In genomic region chr10:102475451-102476040, GRCh38 we compare ENCODE assay signal across 31 cellular contexts. TPM values are rescaled to one million over a fixed set of nuclear protein-coding genes. Genes with fewer than 3 reads are reported as not detected.
A peak's percentile ranks its signal among the peaks of the same experiment; 100 is the strongest.
DNase-seq lines count a peak whose midpoint lies in the region; ATAC-seq, FAIRE-seq and TF ChIP-seq lines count a peak whose summit lies in the region.
"Had no signal": no experiment of that assay in that cellular context is flagged by ENCODE, and none has a peak within 500 bp of the region (broad histone marks: within the 10 kb centered on the region; RNA-seq: fewer than 3 reads in every experiment).

No MANE protein-coding gene starts in this region.

- H3K36me3 Mint-ChIP-seq in activated T-cell treated with anti-CD3 and anti-CD28 coated beads, Interleukin-2, amount 50 U/mL, for 24 hours (ENCODE audit: low read depth): peaks cover 70% of the 10 kb centered on the region
- H3K36me3 Mint-ChIP-seq in neural crest cell (ENCODE audit: low read depth): peaks cover 4% of the 10 kb centered on the region

- no peaks in the 10 kb centered on the region for H3K9me1 ChIP-seq in K562 (ENCODE audit: control insufficient read depth, insufficient read depth, low read length)

- CTCF ChIA-PET in K562 (lab: Yijun Ruan, JAX; ENCODE audit: low intra/inter-chr PET ratio): no interaction called here

- in situ Hi-C loops in K562 (cut with MboI): no loop called here

- no peak overlapping the region for H3K27ac ChIP-seq in K562 (ENCODE audit: extremely low read depth, low read depth, low read length)
- H3K27ac ChIP-seq: foreskin keratinocyte, heart right ventricle, left ventricle myocardium inferior, stomach, uterus had no signal

- peaks cover 34% of the 10 kb centered on the region for H3K4me1 Mint-ChIP-seq in activated T-cell treated with anti-CD3 and anti-CD28 coated beads, Interleukin-2, amount 50 U/mL, for 24 hours (ENCODE audit: low read depth)
- H3K4me1 Mint-ChIP-seq in neural crest cell: no peaks in the 10 kb centered on the region

- TF ChIP-seq CTCF in K562 (IDR thresholded peaks at IDR 0.05 in 2 of 3, conservative IDR thresholded peaks at IDR 0.05 in 1 of 3; ENCODE audit: insufficient read depth in 2 of 3, low read depth in 1 of 3, low read length in 3 of 3) (no peak), neural crest cell (conservative IDR thresholded peaks at IDR 0.05) (no peak)

- TF ChIP-seq EP300 in K562 (IDR thresholded peaks at IDR 0.05; ENCODE audit: low read length): no peak

- H3K27me3 Mint-ChIP-seq in activated T-cell treated with anti-CD3 and anti-CD28 coated beads, Interleukin-2, amount 50 U/mL, for 24 hours: no peaks in the 10 kb centered on the region
- H3K27me3 Mint-ChIP-seq in neural crest cell (ENCODE audit: low read depth): peaks cover 3% of the 10 kb centered on the region
- H3K27me3 Mint-ChIP-seq: activated naive CD4-positive, alpha-beta T cell treated with anti-CD3 and anti-CD28 coated beads, Interleukin-2, amount 10 ng/mL, durations not matched to agents 7 days and 5 days; progenitor cell of endocrine pancreas had no signal

- no peak for ATAC-seq in K562
- ATAC-seq: foreskin keratinocyte, GM12878, heart right ventricle, sciatic nerve had no signal

- no peak for FAIRE-seq in GM12891 (lab: Jason Lieb, UNC)
- no peak for FAIRE-seq in K562 (lab: Jason Lieb, UNC)
- FAIRE-seq: GM12878, H1, keratinocyte had no signal

- H3K27me3 ChIP-seq in K562 (ENCODE audit: control insufficient read depth in 2 of 2, insufficient read depth in 2 of 2, low read length in 2 of 2): no peaks in the 10 kb centered on the region
- H3K27me3 ChIP-seq: esophagus squamous epithelium, foreskin keratinocyte, heart right ventricle, stomach, thyroid gland, uterus had no signal

- POLR2A ChIA-PET in K562 (lab: Yijun Ruan, JAX): interaction anchor here (2.1 kb wide), 1 partner anchor 13 kb away, joined by 7 read pairs; no protein-coding TSS in a partner anchor

- no peak overlapping the region for H3K4me2 ChIP-seq in K562 (ENCODE audit: insufficient read depth, low read length)

- no peak overlapping the region for H3K4me3 Mint-ChIP-seq in activated T-cell treated with anti-CD3 and anti-CD28 coated beads, Interleukin-2, amount 50 U/mL, for 24 hours
- H3K4me3 Mint-ChIP-seq in neural crest cell: peak overlapping the region; percentile 47
- H3K4me3 Mint-ChIP-seq: activated naive CD4-positive, alpha-beta T cell treated with anti-CD3 and anti-CD28 coated beads, Interleukin-2, amount 10 ng/mL, durations not matched to agents 7 days and 5 days had no signal

- H2AFZ ChIP-seq in K562 (ENCODE audit: low read depth, low read length): no peak overlapping the region

- WGBS in K562 (ENCODE audit: insufficient coverage, low coverage, missing lambda C conversion rate): 94% methylated on average over 9 of the region's 9 CpGs

- 0 out of 4 replicates have a peak overlapping the region, but pooled peaks of 1 of the 2 experiments have one; percentile 32 for H3K9ac ChIP-seq in K562 (ENCODE audit: insufficient read depth in 1 of 2, low read depth in 2 of 2, low read length in 2 of 2)
- H3K9ac ChIP-seq: KMS-11 had no signal

- BruUV-seq in K562 (replicated peaks; lab: Mats Ljungman, UMichigan): no TSS peak

- no peaks in the 10 kb centered on the region for H3K9me3 ChIP-seq in K562 (replicated peaks; ENCODE audit: control insufficient read depth, insufficient read depth, low read depth, low read length)
- H3K9me3 ChIP-seq: esophagus squamous epithelium, heart right ventricle, left ventricle myocardium inferior, stomach, thyroid gland, uterus had no signal

- peak overlapping the region; percentile 51 for H3K27ac Mint-ChIP-seq in activated T-cell treated with anti-CD3 and anti-CD28 coated beads, Interleukin-2, amount 50 U/mL, for 24 hours
- peak overlapping the region; percentile 62 for H3K27ac Mint-ChIP-seq in neural crest cell (ENCODE audit: unreplicated experiment)
- H3K27ac Mint-ChIP-seq: activated naive CD4-positive, alpha-beta T cell treated with anti-CD3 and anti-CD28 coated beads, Interleukin-2, amount 10 ng/mL, durations not matched to agents 7 days and 5 days; progenitor cell of endocrine pancreas had no signal

- TF ChIP-seq POLR2A in GM12891 (IDR thresholded peaks at IDR 0.05; ENCODE audit: low read depth, low read length): no peak
- TF ChIP-seq POLR2A in K562 (conservative IDR thresholded peaks at IDR 0.05): no peak

- H3K4me3 ChIP-seq in K562: no peak overlapping the region
- H3K4me3 ChIP-seq: esophagus squamous epithelium, GM12878, heart right ventricle, left ventricle myocardium inferior, stomach, thyroid gland, uterus had no signal

- no peaks in the 10 kb centered on the region for H3K9me3 Mint-ChIP-seq in activated T-cell treated with anti-CD3 and anti-CD28 coated beads, Interleukin-2, amount 50 U/mL, for 24 hours
- no peaks in the 10 kb centered on the region for H3K9me3 Mint-ChIP-seq in neural crest cell
- H3K9me3 Mint-ChIP-seq: activated naive CD4-positive, alpha-beta T cell treated with anti-CD3 and anti-CD28 coated beads, Interleukin-2, amount 10 ng/mL, durations not matched to agents 7 days and 5 days had no signal

- TF ChIP-seq RAD21 in K562 (CRISPR knock-in tag; conservative IDR thresholded peaks at IDR 0.05 in 1 of 2, IDR thresholded peaks at IDR 0.05 in 1 of 2): no peak

- intact Hi-C loops in K562 (cut with micrococcal nuclease): loop anchor here (5.0 kb wide), 1 partner anchor 243 kb away; no protein-coding TSS in a partner anchor

- no peak for DNase-seq in activated T-cell treated with anti-CD3 and anti-CD28 coated beads, Interleukin-2, amount 50 U/mL, for 24 hours
- DNase-seq in activated T-cell treated with anti-CD3 and anti-CD28 coated beads, Interleukin-2, amount 50 U/mL, for 48 hours: no peak
- DNase-seq in GM12891 (ENCODE audit: insufficient read length, low spot score) (no peak), K562 (ENCODE audit: extremely low read depth in 1 of 4, low spot score in 3 of 4) (no peak), neural crest cell (ENCODE audit: low read depth, low spot score) (no peak), T1000 (lab: John Stamatoyannopoulos, UW) (no peak), NCI-H1048 (lab: John Stamatoyannopoulos, UW) (no peak)
- no peak for DNase-seq in stimulated activated CD4-positive, alpha-beta T cell treated with anti-CD3 and anti-CD28 coated beads, Interleukin-2, amount 100 ng/mL, for 48 hours
- DNase-seq: activated CD4-positive, alpha-beta T cell treated with anti-CD3 and anti-CD28 coated beads for 48 hours; activated naive CD4-positive, alpha-beta T cell treated with anti-CD3 and anti-CD28 coated beads, Interleukin-2, amount 10 ng/mL, durations not matched to agents 7 days and 5 days; dermis blood vessel endothelial cell; DMS153; esophagus squamous epithelium; foreskin keratinocyte; heart right ventricle; left ventricle myocardium inferior; NCI-H1417; NCI-H2029; NCI-H2227 treated with DMSO at 0.1 percent for 48 hours; NCI-H526 treated with DMSO at 0.1 percent for 48 hours; NK-92 treated with Interleukin-12 subunit alpha and Interleukin-12 subunit beta, amount 100 ng/mL, for 24 hours; stomach; thyroid gland; uterus had no signal

- peaks cover 4 to 9% of the 10 kb centered on the region in 2 experiments; a peak in 4 of 5 replicates for H3K4me1 ChIP-seq in K562 (replicated peaks in 1 of 2; ENCODE audit: control insufficient read depth in 2 of 2, insufficient read depth in 2 of 2, low read length in 2 of 2)
- H3K4me1 ChIP-seq: esophagus squamous epithelium, foreskin keratinocyte, uterus had no signal

- H3K36me3 ChIP-seq in K562 (ENCODE audit: control insufficient read depth, insufficient read depth, low read length): peaks cover 19% of the 10 kb centered on the region; the same call in 2 of the 3 replicates
- H3K36me3 ChIP-seq: uterus had no signal

- no peaks in the 10 kb centered on the region for H3K79me2 ChIP-seq in K562 (ENCODE audit: control insufficient read depth, insufficient read depth, low read length)

- no peaks in the 10 kb centered on the region for H4K20me1 ChIP-seq in K562 (replicated peaks; ENCODE audit: control insufficient read depth, insufficient read depth, low read length)

RNA-seq across cellular contexts. Expression of gene C10orf95, which starts 24.2 kb away (rescaled TPM):
- polyA plus RNA-seq in GM12891 (2012; ENCODE audit: low read depth, missing spikeins): 0.59 TPM
- total RNA-seq in K562 (2011; cell fraction: chromatin; rRNA removed; ENCODE audit: low replicate concordance): 0.48 and 0.93 TPM in 2 replicates
- total RNA-seq in K562 (2011; cell fraction: nucleolus; rRNA removed): 1.0 and 1.3 TPM in 2 replicates
- total RNA-seq in K562 (2011; cell fraction: nucleoplasm; rRNA removed): 1.6 and 1.9 TPM in 2 replicates
- total RNA-seq in K562 (2014; rRNA removed) (0.41 and 0.90 TPM in 2 replicates), K562 (2014; rRNA removed; fragmentation: Illumina TruSeq; extraction: Trizol) (not detected in 2 replicates), K562 (2015; rRNA removed; fragmentation: Illumina TruSeq; extraction: Trizol) (0.26 and 0.29 TPM in 2 replicates), K562 (2021) (0.38 and 0.49 TPM in 2 replicates), neural crest cell (0.21 and 0.27 TPM in 2 replicates)
- polyA plus RNA-seq in K562 (2011; rRNA removed) (0.08 and 0.24 TPM in 2 replicates), K562 (2014; fragmentation: Illumina TruSeq; extraction: Trizol) (0.18 and 0.30 TPM in 2 replicates), K562 (2014; fragmentation: Nextera tagmentation; extraction: Ambion mirVana) (under 1 TPM; 0.03 to 0.14 TPM), K562 (2014; rRNA removed) (0.16 and 0.35 TPM in 2 replicates)
- polyA plus RNA-seq in K562 (2011; cell fraction: cytosol; rRNA removed): 0.40 and 0.70 TPM in 2 replicates
- 0.63 and 0.87 TPM in 2 replicates for polyA plus RNA-seq in K562 (2011; cell fraction: nucleus; rRNA removed)
- polyA plus RNA-seq in K562 (2012): 1.9 and 2.0 TPM in 2 replicates
- 0.21 and 0.30 TPM in 2 replicates for polyA minus RNA-seq in K562 (2011; rRNA and poly(A)+ RNA removed)
- polyA minus RNA-seq in K562 (2011; cell fraction: cytosol; rRNA and poly(A)+ RNA removed): not detected in 2 replicates
- 1.2 and 1.5 TPM in 2 replicates for polyA minus RNA-seq in K562 (2011; cell fraction: nucleus; rRNA and poly(A)+ RNA removed)
- total RNA-seq: aorta, dermis blood vessel endothelial cell, heart right ventricle, left ventricle myocardium inferior, sciatic nerve had no signal
- polyA plus RNA-seq: heart right ventricle had no signal

RNA-seq across cellular contexts. Expression of gene ACTR1A, which starts 27.0 kb away (rescaled TPM):
- 36.4 TPM for polyA plus RNA-seq in GM12891 (2012; ENCODE audit: low read depth, missing spikeins)
- total RNA-seq in K562 (2011; cell fraction: chromatin; rRNA removed; ENCODE audit: low replicate concordance): 49.4 and 103 TPM in 2 replicates
- total RNA-seq in K562 (2011; cell fraction: nucleolus; rRNA removed): 55.9 and 62.7 TPM in 2 replicates
- 52.4 and 56.3 TPM in 2 replicates for total RNA-seq in K562 (2011; cell fraction: nucleoplasm; rRNA removed)
- total RNA-seq in K562 (2014; rRNA removed) (47.8 and 49.1 TPM in 2 replicates), K562 (2014; rRNA removed; fragmentation: Illumina TruSeq; extraction: Trizol) (39.8 and 43.6 TPM in 2 replicates), K562 (2015; rRNA removed; fragmentation: Illumina TruSeq; extraction: Trizol) (47.7 and 52.5 TPM in 2 replicates), K562 (2021) (56.7 and 60.5 TPM in 2 replicates), neural crest cell (139 and 144 TPM in 2 replicates)
- polyA plus RNA-seq in K562 (2011; rRNA removed) (77.2 and 80.3 TPM in 2 replicates), K562 (2014; fragmentation: Illumina TruSeq; extraction: Trizol) (60.2 and 60.9 TPM in 2 replicates), K562 (2014; fragmentation: Nextera tagmentation; extraction: Ambion mirVana) (10 to 100 TPM; 36.3 to 44.1 TPM), K562 (2014; rRNA removed) (49.6 and 60.5 TPM in 2 replicates)
- polyA plus RNA-seq in K562 (2011; cell fraction: cytosol; rRNA removed): 72.0 and 75.9 TPM in 2 replicates
- polyA plus RNA-seq in K562 (2011; cell fraction: nucleus; rRNA removed): 90.8 and 94.6 TPM in 2 replicates
- polyA plus RNA-seq in K562 (2012): 44.6 and 45.2 TPM in 2 replicates
- 46.7 and 62.1 TPM in 2 replicates for polyA minus RNA-seq in K562 (2011; rRNA and poly(A)+ RNA removed)
- polyA minus RNA-seq in K562 (2011; cell fraction: cytosol; rRNA and poly(A)+ RNA removed): 38.5 TPM in 2 replicates
- polyA minus RNA-seq in K562 (2011; cell fraction: nucleus; rRNA and poly(A)+ RNA removed): 23.0 and 41.4 TPM in 2 replicates

RNA-seq across cellular contexts. Expression of gene SUFU, which starts 28.2 kb away (rescaled TPM):
- polyA plus RNA-seq in GM12891 (2012; ENCODE audit: low read depth, missing spikeins): 2.3 TPM
- 5.6 and 12.2 TPM in 2 replicates for total RNA-seq in K562 (2011; cell fraction: chromatin; rRNA removed; ENCODE audit: low replicate concordance)
- total RNA-seq in K562 (2011; cell fraction: nucleolus; rRNA removed): 5.0 and 5.7 TPM in 2 replicates
- total RNA-seq in K562 (2011; cell fraction: nucleoplasm; rRNA removed): 6.2 and 7.5 TPM in 2 replicates
- total RNA-seq in K562 (2014; rRNA removed) (0.82 and 1.3 TPM in 2 replicates), K562 (2014; rRNA removed; fragmentation: Illumina TruSeq; extraction: Trizol) (0.67 and 0.69 TPM in 2 replicates), K562 (2015; rRNA removed; fragmentation: Illumina TruSeq; extraction: Trizol) (0.76 and 0.90 TPM in 2 replicates), K562 (2021) (6.3 and 6.8 TPM in 2 replicates), neural crest cell (27.1 and 30.9 TPM in 2 replicates)
- polyA plus RNA-seq in K562 (2011; rRNA removed) (1.8 and 2.6 TPM in 2 replicates), K562 (2014; fragmentation: Illumina TruSeq; extraction: Trizol) (4.5 and 4.8 TPM in 2 replicates), K562 (2014; fragmentation: Nextera tagmentation; extraction: Ambion mirVana) (under 1 TPM; 0.59 to 0.78 TPM), K562 (2014; rRNA removed) (2.4 and 2.8 TPM in 2 replicates)
- polyA plus RNA-seq in K562 (2011; cell fraction: cytosol; rRNA removed): 2.4 and 2.5 TPM in 2 replicates
- polyA plus RNA-seq in K562 (2011; cell fraction: nucleus; rRNA removed): 4.1 and 4.5 TPM in 2 replicates
- polyA plus RNA-seq in K562 (2012): 4.0 and 5.1 TPM in 2 replicates
- 2.0 and 2.8 TPM in 2 replicates for polyA minus RNA-seq in K562 (2011; rRNA and poly(A)+ RNA removed)
- polyA minus RNA-seq in K562 (2011; cell fraction: cytosol; rRNA and poly(A)+ RNA removed): 2.8 and 3.6 TPM in 2 replicates
- 1.6 and 2.2 TPM in 2 replicates for polyA minus RNA-seq in K562 (2011; cell fraction: nucleus; rRNA and poly(A)+ RNA removed)

RNA-seq across cellular contexts. Expression of gene CUEDC2, which starts 43.2 kb away (rescaled TPM):
- polyA plus RNA-seq in GM12891 (2012; ENCODE audit: low read depth, missing spikeins): 78.9 TPM
- total RNA-seq in K562 (2011; cell fraction: chromatin; rRNA removed; ENCODE audit: low replicate concordance): 16.7 and 39.3 TPM in 2 replicates
- 30.3 and 31.5 TPM in 2 replicates for total RNA-seq in K562 (2011; cell fraction: nucleolus; rRNA removed)
- total RNA-seq in K562 (2011; cell fraction: nucleoplasm; rRNA removed): 14.4 and 24.2 TPM in 2 replicates
- total RNA-seq in K562 (2014; rRNA removed): 35.9 and 37.0 TPM in 2 replicates
- 13.5 and 17.8 TPM in 2 replicates for total RNA-seq in K562 (2014; rRNA removed; fragmentation: Illumina TruSeq; extraction: Trizol)
- 19.9 and 21.0 TPM in 2 replicates for total RNA-seq in K562 (2015; rRNA removed; fragmentation: Illumina TruSeq; extraction: Trizol)
- total RNA-seq in K562 (2021): 36.0 and 40.1 TPM in 2 replicates
- 27.4 and 34.9 TPM in 2 replicates for polyA plus RNA-seq in K562 (2011; rRNA removed)
- polyA plus RNA-seq in K562 (2011; cell fraction: cytosol; rRNA removed): 53.4 and 65.7 TPM in 2 replicates
- polyA plus RNA-seq in K562 (2011; cell fraction: nucleus; rRNA removed): 66.8 and 81.1 TPM in 2 replicates
- 33.8 and 48.3 TPM in 2 replicates for polyA plus RNA-seq in K562 (2012)
- polyA plus RNA-seq in K562 (2014; fragmentation: Illumina TruSeq; extraction: Trizol): 44.5 and 48.9 TPM in 2 replicates
- 10 to 100 TPM in 1 of 2 experiments, 1 to 10 TPM in 1; 8.5 to 17.0 TPM for polyA plus RNA-seq in K562 (2014; fragmentation: Nextera tagmentation; extraction: Ambion mirVana)
- 45.6 and 48.3 TPM in 2 replicates for polyA plus RNA-seq in K562 (2014; rRNA removed)
- polyA minus RNA-seq in K562 (2011; rRNA and poly(A)+ RNA removed): 9.5 TPM in 2 replicates
- polyA minus RNA-seq in K562 (2011; cell fraction: cytosol; rRNA and poly(A)+ RNA removed): 22.7 and 24.0 TPM in 2 replicates
- polyA minus RNA-seq in K562 (2011; cell fraction: nucleus; rRNA and poly(A)+ RNA removed): 7.7 and 8.6 TPM in 2 replicates
- 118 and 121 TPM in 2 replicates for total RNA-seq in neural crest cell

RNA-seq across cellular contexts. Expression of gene FBXL15, which starts 54.9 kb away (rescaled TPM):
- 8.4 TPM for polyA plus RNA-seq in GM12891 (2012; ENCODE audit: low read depth, missing spikeins)
- total RNA-seq in K562 (2011; cell fraction: chromatin; rRNA removed; ENCODE audit: low replicate concordance): 2.1 and 10.9 TPM in 2 replicates
- 16.8 and 21.0 TPM in 2 replicates for total RNA-seq in K562 (2011; cell fraction: nucleolus; rRNA removed)
- total RNA-seq in K562 (2011; cell fraction: nucleoplasm; rRNA removed): 6.7 and 7.4 TPM in 2 replicates
- total RNA-seq in K562 (2014; rRNA removed) (25.8 and 27.4 TPM in 2 replicates), K562 (2014; rRNA removed; fragmentation: Illumina TruSeq; extraction: Trizol) (0.80 and 1.2 TPM in 2 replicates), K562 (2015; rRNA removed; fragmentation: Illumina TruSeq; extraction: Trizol) (4.1 and 4.5 TPM in 2 replicates), K562 (2021) (19.5 and 25.4 TPM in 2 replicates), neural crest cell (24.8 and 25.6 TPM in 2 replicates)
- polyA plus RNA-seq in K562 (2011; rRNA removed) (3.5 and 5.6 TPM in 2 replicates), K562 (2014; fragmentation: Illumina TruSeq; extraction: Trizol) (1.4 and 3.1 TPM in 2 replicates), K562 (2014; fragmentation: Nextera tagmentation; extraction: Ambion mirVana) (under 1 TPM; 0.08 to 0.31 TPM), K562 (2014; rRNA removed) (24.0 and 25.9 TPM in 2 replicates)
- 10.9 and 32.1 TPM in 2 replicates for polyA plus RNA-seq in K562 (2011; cell fraction: cytosol; rRNA removed)
- polyA plus RNA-seq in K562 (2011; cell fraction: nucleus; rRNA removed): 29.9 and 52.2 TPM in 2 replicates
- polyA plus RNA-seq in K562 (2012): 9.6 and 16.4 TPM in 2 replicates
- 0.49 and 0.72 TPM in 2 replicates for polyA minus RNA-seq in K562 (2011; rRNA and poly(A)+ RNA removed)
- 2.8 and 7.2 TPM in 2 replicates for polyA minus RNA-seq in K562 (2011; cell fraction: cytosol; rRNA and poly(A)+ RNA removed)
- polyA minus RNA-seq in K562 (2011; cell fraction: nucleus; rRNA and poly(A)+ RNA removed): 5.5 and 7.0 TPM in 2 replicates
